Comparison of ENCODE assay signal across 7 cellular contexts in genomic region chr9:114662081-114662989, GRCh38. TPM values are rescaled to one million over a fixed set of nuclear protein-coding genes. Genes with fewer than 3 reads are reported as not detected.
DNase-seq lines count a peak whose midpoint lies in the region; ATAC-seq and TF ChIP-seq lines count a peak whose summit lies in the region.

No MANE protein-coding gene starts in this region.

- no peak overlapping the region for H3K4me3 ChIP-seq in endodermal cell (ENCODE audit: low read length)

- no peak overlapping the region for H3K9ac ChIP-seq in endodermal cell (ENCODE audit: extremely low read depth, low read length, poor library complexity, severe bottlenecking)

- no peaks in the 10 kb centered on the region for H3K36me3 Mint-ChIP-seq in activated CD8-positive, alpha-beta T cell treated with anti-CD3 and anti-CD28 coated beads, Interleukin-2, amount 10 ng/mL, durations not matched to agents 7 days and 5 days (ENCODE audit: low read depth)
- no peaks in the 10 kb centered on the region for H3K36me3 Mint-ChIP-seq in endodermal cell (ENCODE audit: low read depth)
- H3K36me3 Mint-ChIP-seq in naive thymus-derived CD8-positive, alpha-beta T cell: peaks cover 0 to 6% (median 0%) of the 10 kb centered on the region in 3 donors

- peaks cover 13% of the 10 kb centered on the region for H3K27me3 Mint-ChIP-seq in activated CD8-positive, alpha-beta T cell treated with anti-CD3 and anti-CD28 coated beads, Interleukin-2, amount 10 ng/mL, durations not matched to agents 7 days and 5 days (ENCODE audit: low read depth)
- H3K27me3 Mint-ChIP-seq in endodermal cell (ENCODE audit: insufficient read depth): peaks cover 8% of the 10 kb centered on the region
- H3K27me3 Mint-ChIP-seq in naive thymus-derived CD8-positive, alpha-beta T cell: peaks cover 0 to 9% (median 2%) of the 10 kb centered on the region in 5 donors
- H3K27me3 Mint-ChIP-seq in stimulated activated naive CD8-positive, alpha-beta T cell treated with anti-CD3 and anti-CD28 coated beads, Interleukin-15, amount 100 ng/mL, for 72 hours: no peaks in the 10 kb centered on the region

- ATAC-seq in activated CD8-positive, alpha-beta T cell treated with anti-CD3 and anti-CD28 coated beads, Interleukin-2, amount 10 ng/mL, durations not matched to agents 7 days and 5 days: peak; percentile 93
- ATAC-seq in naive thymus-derived CD8-positive, alpha-beta T cell: peak; percentile 81 to 89
- ATAC-seq in stimulated activated naive CD8-positive, alpha-beta T cell treated with anti-CD3 and anti-CD28 coated beads, Interleukin-15, amount 100 ng/mL, for 72 hours: peak; percentile 93

- H3K4me3 Mint-ChIP-seq in activated CD8-positive, alpha-beta T cell treated with anti-CD3 and anti-CD28 coated beads, Interleukin-2, amount 10 ng/mL, durations not matched to agents 7 days and 5 days: no peak overlapping the region
- H3K4me3 Mint-ChIP-seq in endodermal cell: no peak overlapping the region
- no peak overlapping the region for H3K4me3 Mint-ChIP-seq in naive thymus-derived CD8-positive, alpha-beta T cell
- no peak overlapping the region for H3K4me3 Mint-ChIP-seq in stimulated activated naive CD8-positive, alpha-beta T cell treated with anti-CD3 and anti-CD28 coated beads, Interleukin-15, amount 100 ng/mL, for 72 hours

- no peaks in the 10 kb centered on the region for H3K27me3 ChIP-seq in endodermal cell (ENCODE audit: control insufficient read depth, insufficient read depth, low read length, poor library complexity, severe bottlenecking)

- H3K27ac ChIP-seq in endodermal cell (ENCODE audit: low read depth, low read length): no peak overlapping the region

- DNase-seq in HEK293T (ENCODE audit: extremely low spot score): peak; percentile 77
- DNase-seq in NCI-H1105 treated with DMSO at 0.1 percent for 48 hours (lab: John Stamatoyannopoulos, UW): peak; percentile 20
- peak; percentile 82 for DNase-seq in activated CD8-positive, alpha-beta T cell treated with anti-CD3 and anti-CD28 coated beads, Interleukin-2, amount 10 ng/mL, durations not matched to agents 7 days and 5 days
- DNase-seq in endodermal cell: peak; percentile 92
- peak; percentile 29 to 72 (median 54) for DNase-seq in naive thymus-derived CD8-positive, alpha-beta T cell
- peak; percentile 69 to 76 for DNase-seq in stimulated activated naive CD8-positive, alpha-beta T cell treated with anti-CD3 and anti-CD28 coated beads, Interleukin-15, amount 100 ng/mL, for 72 hours

- no peaks in the 10 kb centered on the region for H3K9me3 ChIP-seq in endodermal cell (ENCODE audit: control insufficient read depth, low read length)

- peak; percentile 93 for TF ChIP-seq CTCF in GM12872 (IDR thresholded peaks at IDR 0.05; ENCODE audit: insufficient read depth, low read depth, low read length)
- peak; percentile 86 for TF ChIP-seq CTCF in endodermal cell (conservative IDR thresholded peaks at IDR 0.05)

- peaks cover 8% of the 10 kb centered on the region for H3K4me1 Mint-ChIP-seq in activated CD8-positive, alpha-beta T cell treated with anti-CD3 and anti-CD28 coated beads, Interleukin-2, amount 10 ng/mL, durations not matched to agents 7 days and 5 days (ENCODE audit: low read depth)
- H3K4me1 Mint-ChIP-seq in endodermal cell: peaks cover 20% of the 10 kb centered on the region
- H3K4me1 Mint-ChIP-seq in naive thymus-derived CD8-positive, alpha-beta T cell: peaks cover 4 to 6% (median 5%) of the 10 kb centered on the region in 4 donors
- peaks cover 20% of the 10 kb centered on the region for H3K4me1 Mint-ChIP-seq in stimulated activated naive CD8-positive, alpha-beta T cell treated with anti-CD3 and anti-CD28 coated beads, Interleukin-15, amount 100 ng/mL, for 72 hours

- no peaks in the 10 kb centered on the region for H3K36me3 ChIP-seq in endodermal cell (ENCODE audit: control insufficient read depth, insufficient read depth, low read length)

- H3K27ac Mint-ChIP-seq in activated CD8-positive, alpha-beta T cell treated with anti-CD3 and anti-CD28 coated beads, Interleukin-2, amount 10 ng/mL, durations not matched to agents 7 days and 5 days: peak overlapping the region; percentile 9
- no peak overlapping the region for H3K27ac Mint-ChIP-seq in endodermal cell
- H3K27ac Mint-ChIP-seq in naive thymus-derived CD8-positive, alpha-beta T cell: peak overlapping the region in 3 of 10 donors; percentile 4 to 47 (median 39)
- no peak overlapping the region for H3K27ac Mint-ChIP-seq in stimulated activated naive CD8-positive, alpha-beta T cell treated with anti-CD3 and anti-CD28 coated beads, Interleukin-15, amount 100 ng/mL, for 72 hours

- CTCF ChIA-PET in HEK293T (lab: Yijun Ruan, JAX): interaction anchor here (0.6 to 1.4 kb wide), 4 partner anchors 9 to 293 kb away, joined by 4 to 6 read pairs (median 5); no protein-coding TSS in a partner anchor
- CTCF ChIA-PET in activated CD8-positive, alpha-beta T cell treated with anti-CD3 and anti-CD28 coated beads, Interleukin-2, amount 10 ng/mL, durations not matched to agents 7 days and 5 days (lab: Charles Lee): interaction anchor here (0.6 to 2.6 kb wide), 29 partner anchors 8 to 862 kb away, joined by 3 to 17 read pairs (median 4); partner anchors contain the start of gene ATP6V1G1

- POLR2A ChIA-PET in HEK293T (lab: Yijun Ruan, JAX): no interaction called here
- POLR2A ChIA-PET in activated CD8-positive, alpha-beta T cell treated with anti-CD3 and anti-CD28 coated beads, Interleukin-2, amount 10 ng/mL, durations not matched to agents 7 days and 5 days (lab: Charles Lee): interaction anchor here (1.0 kb wide), 1 partner anchor 9 kb away, joined by 3 read pairs; no protein-coding TSS in a partner anchor
- POLR2A ChIA-PET in naive thymus-derived CD8-positive, alpha-beta T cell (lab: Charles Lee): interaction anchor here (0.6 kb wide), 1 partner anchor 175 kb away, joined by 4 read pairs; no protein-coding TSS in a partner anchor

- 46 to 48% methylated on average over 7 to 10 of the region's 10 CpGs for WGBS in endodermal cell (ENCODE audit: insufficient coverage in 1 of 2, insufficient read length in 1 of 2), 2 experiments

- no peaks in the 10 kb centered on the region for H3K9me3 Mint-ChIP-seq in activated CD8-positive, alpha-beta T cell treated with anti-CD3 and anti-CD28 coated beads, Interleukin-2, amount 10 ng/mL, durations not matched to agents 7 days and 5 days (ENCODE audit: insufficient read depth)
- H3K9me3 Mint-ChIP-seq in endodermal cell: no peaks in the 10 kb centered on the region
- H3K9me3 Mint-ChIP-seq in naive thymus-derived CD8-positive, alpha-beta T cell: no peaks in the 10 kb centered on the region
- H3K9me3 Mint-ChIP-seq in stimulated activated naive CD8-positive, alpha-beta T cell treated with anti-CD3 and anti-CD28 coated beads, Interleukin-15, amount 100 ng/mL, for 72 hours: no peaks in the 10 kb centered on the region

- H3K4me1 ChIP-seq in endodermal cell (ENCODE audit: control insufficient read depth, insufficient read depth, low read length): peaks cover 9% of the 10 kb centered on the region

TF ChIP-seq in HEK293T, 16 proteins besides CTCF, POLR2A, EP300 and RAD21:
- no peak for TF ChIP-seq FOXK2 (IDR thresholded peaks at IDR 0.05)
- TF ChIP-seq NFRKB (IDR thresholded peaks at IDR 0.05): no peak
- TF ChIP-seq CTBP1 (IDR thresholded peaks at IDR 0.05; ENCODE audit: borderline replicate concordance): no peak
- no peak for TF ChIP-seq ARNT (IDR thresholded peaks at IDR 0.05)
- no peak for TF ChIP-seq BHLHE40 (IDR thresholded peaks at IDR 0.05; ENCODE audit: borderline replicate concordance)
- TF ChIP-seq SP1 (IDR thresholded peaks at IDR 0.05): no peak
- no peak for TF ChIP-seq PKNOX1 (IDR thresholded peaks at IDR 0.05)
- no peak for TF ChIP-seq ZNF384 (IDR thresholded peaks at IDR 0.05)
- no peak for TF ChIP-seq HDGF (IDR thresholded peaks at IDR 0.05; ENCODE audit: borderline replicate concordance)
- TF ChIP-seq SUZ12 (IDR thresholded peaks at IDR 0.05): no peak
- TF ChIP-seq FOXM1 (IDR thresholded peaks at IDR 0.05; ENCODE audit: borderline replicate concordance): no peak
- TF ChIP-seq L3MBTL2 (conservative IDR thresholded peaks at IDR 0.05): no peak
- TF ChIP-seq FOXA1 (IDR thresholded peaks at IDR 0.05): no peak
- TF ChIP-seq LEF1 (IDR thresholded peaks at IDR 0.05; ENCODE audit: borderline replicate concordance): no peak
- TF ChIP-seq ELF4 (IDR thresholded peaks at IDR 0.05): no peak
- TF ChIP-seq TARDBP (IDR thresholded peaks at IDR 0.05): no peak

RNA-seq across cellular contexts. Expression of gene TEX53, which starts 4.7 kb away (rescaled TPM):
- total RNA-seq in activated CD8-positive, alpha-beta T cell treated with anti-CD3 and anti-CD28 coated beads, Interleukin-2, amount 10 ng/mL, durations not matched to agents 7 days and 5 days: not detected
- total RNA-seq in endodermal cell: not detected
- polyA plus RNA-seq in endodermal cell (2013, experiment 1 of 2): not detected
- polyA plus RNA-seq in endodermal cell (2013, experiment 2 of 2): not detected
- not detected for total RNA-seq in naive thymus-derived CD8-positive, alpha-beta T cell
- polyA plus RNA-seq in naive thymus-derived CD8-positive, alpha-beta T cell: not detected

RNA-seq across cellular contexts. Expression of gene TEX48, which starts 19.7 kb away (rescaled TPM):
- 1 to 10 TPM in 1 of 2 experiments, under 1 TPM in 1; 0.61 to 1.7 TPM for total RNA-seq in activated CD8-positive, alpha-beta T cell treated with anti-CD3 and anti-CD28 coated beads, Interleukin-2, amount 10 ng/mL, durations not matched to agents 7 days and 5 days
- total RNA-seq in endodermal cell: not detected
- not detected for polyA plus RNA-seq in endodermal cell (2013, experiment 1 of 2)
- not detected for polyA plus RNA-seq in endodermal cell (2013, experiment 2 of 2)
- not detected for total RNA-seq in naive thymus-derived CD8-positive, alpha-beta T cell
- polyA plus RNA-seq in naive thymus-derived CD8-positive, alpha-beta T cell: not detected

RNA-seq across cellular contexts. Expression of gene TMEM268, which starts 51.2 kb away (rescaled TPM):
- total RNA-seq in activated CD8-positive, alpha-beta T cell treated with anti-CD3 and anti-CD28 coated beads, Interleukin-2, amount 10 ng/mL, durations not matched to agents 7 days and 5 days: 10 to 100 TPM; 21.3 to 23.3 TPM
- total RNA-seq in endodermal cell: 1 to 10 TPM; 6.8 to 8.2 TPM
- 6.9 TPM for polyA plus RNA-seq in endodermal cell (2013, experiment 1 of 2)
- polyA plus RNA-seq in endodermal cell (2013, experiment 2 of 2): 5.4 TPM
- 10 to 100 TPM; 25.2 to 28.3 TPM for total RNA-seq in naive thymus-derived CD8-positive, alpha-beta T cell
- 10 to 100 TPM in 1 of 3 donors, 1 to 10 TPM in 2; 6.5 to 16.6 (median 8.0) TPM for polyA plus RNA-seq in naive thymus-derived CD8-positive, alpha-beta T cell

Comparison
In these comparisons a context has a peak if more than half of its experiments do, and no peak if none do; other contexts are left out.
1. DNase-seq: peak in every context shown above with its lines; median percentile 92 in endodermal cell; 82 in activated CD8-positive, alpha-beta T cell treated with anti-CD3 and anti-CD28 coated beads, Interleukin-2, amount 10 ng/mL, durations not matched to agents 7 days and 5 days; 77 in HEK293T; 72 in stimulated activated naive CD8-positive, alpha-beta T cell treated with anti-CD3 and anti-CD28 coated beads, Interleukin-15, amount 100 ng/mL, for 72 hours; 54 in naive thymus-derived CD8-positive, alpha-beta T cell; 20 in NCI-H1105 treated with DMSO at 0.1 percent for 48 hours.